In the genomic region with DNA sequence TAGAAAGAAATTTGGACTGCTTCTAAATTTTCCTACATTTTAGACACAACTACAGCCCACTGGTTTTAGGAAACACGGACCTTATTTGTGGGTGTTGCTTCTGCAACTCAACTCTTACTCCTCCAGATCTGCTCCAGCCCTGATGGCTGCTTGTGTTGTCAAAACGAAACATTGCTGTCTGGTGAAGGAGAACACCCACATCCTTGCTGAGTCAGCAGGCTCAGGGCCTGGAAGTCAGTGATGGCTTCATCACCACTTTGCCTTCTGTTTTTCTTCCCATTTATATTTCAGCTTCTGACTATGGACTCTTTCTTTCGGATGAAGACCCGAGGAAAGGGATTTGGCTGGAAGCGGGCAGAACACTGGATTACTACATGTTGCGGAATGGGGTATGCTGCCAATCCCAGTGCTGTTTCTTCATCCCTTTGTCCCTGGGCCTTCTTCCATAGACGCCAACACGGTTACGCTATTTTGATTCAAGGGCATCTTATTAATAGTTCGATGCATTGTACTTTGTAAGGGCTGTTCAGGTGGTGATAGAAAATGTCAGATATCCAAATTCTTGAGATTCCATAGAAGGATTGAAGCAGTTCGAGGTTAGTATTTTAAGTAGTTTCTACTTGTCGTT, we compare ENCODE assay signal across 8 cellular contexts.
DNase-seq lines count a peak whose midpoint lies in the region; ATAC-seq, FAIRE-seq and TF ChIP-seq lines count a peak whose summit lies in the region.

No MANE protein-coding gene starts in this region.

- H3K9ac ChIP-seq in kidney (ENCODE audit: low read length in 2 of 2) = no peak overlapping the region

- in situ Hi-C loops in brain microvascular endothelial cell (cut with HindIII; ENCODE audit: low pct_ligation_motif_present, low sequenced_read_pairs) = no loop called here

- CTCF ChIA-PET in activated CD4-positive, alpha-beta T cell treated with anti-CD3 and anti-CD28 coated beads, Interleukin-2, amount 10 ng/mL, durations not matched to agents 7 days and 5 days (lab: Charles Lee) = no interaction called here
- CTCF ChIA-PET in PC-9 (lab: Charles Lee) = interaction anchor here (0.6 kb wide), 1 partner anchor 97 kb away, joined by 3 read pairs; no protein-coding TSS in a partner anchor

- POLR2A ChIA-PET in activated CD4-positive, alpha-beta T cell treated with anti-CD3 and anti-CD28 coated beads, Interleukin-2, amount 10 ng/mL, durations not matched to agents 7 days and 5 days (lab: Charles Lee) = no interaction called here
- POLR2A ChIA-PET in PC-9 (lab: Charles Lee; ENCODE audit: unreplicated experiment) = interaction anchor here (0.7 kb wide), 1 partner anchor 443 kb away, joined by 4 read pairs; no protein-coding TSS in a partner anchor

- DNase-seq in activated CD4-positive, alpha-beta T cell treated with anti-CD3 and anti-CD28 coated beads for 48 hours = peak; percentile 53
- no peak for DNase-seq in activated CD4-positive, alpha-beta T cell treated with anti-CD3 and anti-CD28 coated beads, Interleukin-2, amount 10 ng/mL, durations not matched to agents 7 days and 5 days
- peak; percentile 41 for DNase-seq in brain microvascular endothelial cell
- peak; percentile 9 to 16 for DNase-seq in stimulated activated CD4-positive, alpha-beta T cell treated with anti-CD3 and anti-CD28 coated beads, Interleukin-2, amount 100 ng/mL, for 48 hours
- no peak for DNase-seq in kidney
- DNase-seq in PC-9 = no peak
- DNase-seq in NCI-H1436 treated with DMSO at 0.1 percent for 48 hours (lab: John Stamatoyannopoulos, UW) = no peak

- no peaks in the 10 kb centered on the region for H3K36me3 Mint-ChIP-seq in activated CD4-positive, alpha-beta T cell treated with anti-CD3 and anti-CD28 coated beads, Interleukin-2, amount 10 ng/mL, durations not matched to agents 7 days and 5 days (ENCODE audit: low read depth)

- H3K4me2 ChIP-seq in PC-9 = no peak overlapping the region

- TF ChIP-seq CTCF in brain microvascular endothelial cell (IDR thresholded peaks at IDR 0.05; ENCODE audit: low read depth, low read length, missing control alignments) = no peak
- no peak for TF ChIP-seq CTCF in kidney (IDR thresholded peaks at IDR 0.05; ENCODE audit: borderline replicate concordance, extremely low read depth, insufficient read depth)
- TF ChIP-seq CTCF in PC-9 (conservative IDR thresholded peaks at IDR 0.05) = no peak

- peak; percentile 83 for ATAC-seq in HG02885 (IDR thresholded peaks at IDR 0.05; ENCODE audit: poor library complexity, unreplicated experiment)

- H3K27ac ChIP-seq in brain microvascular endothelial cell (no peak overlapping the region), kidney (ENCODE audit: low read depth in 2 of 2, low read length in 2 of 2) (no peak overlapping the region), PC-9 (no peak overlapping the region)

- H4K20me1 ChIP-seq in PC-9 (ENCODE audit: insufficient read depth) = no peaks in the 10 kb centered on the region

- intact Hi-C loops in kidney (cut with DNase I) (no loop called here), PC-9 (cut with micrococcal nuclease; ENCODE audit: unreplicated experiment) (loop anchor here (5.0 kb wide), 1 partner anchor 258 kb away; a partner anchor contains a TSS)

- no peaks in the 10 kb centered on the region for H3K27me3 ChIP-seq in brain microvascular endothelial cell (replicated peaks)
- H3K27me3 ChIP-seq in PC-9 (ENCODE audit: insufficient read depth, low read depth) = no peaks in the 10 kb centered on the region

- FAIRE-seq in kidney (lab: Jason Lieb, UNC) = no peak

- H3K27ac Mint-ChIP-seq in activated CD4-positive, alpha-beta T cell treated with anti-CD3 and anti-CD28 coated beads, Interleukin-2, amount 10 ng/mL, durations not matched to agents 7 days and 5 days = no peak overlapping the region

- no TSS peak for BruUV-seq in PC-9 (replicated peaks; lab: Mats Ljungman, UMichigan)

- no peak overlapping the region for H2AFZ ChIP-seq in PC-9

- H3K4me1 ChIP-seq in kidney (ENCODE audit: control insufficient read depth in 1 of 2, insufficient read depth in 1 of 2, low read depth in 1 of 2, low read length in 2 of 2) (peaks cover 0 to 3% of the 10 kb centered on the region in 2 donors), PC-9 (replicated peaks; ENCODE audit: insufficient read depth) (peaks cover 11% of the 10 kb centered on the region)

- no peaks in the 10 kb centered on the region for H3K27me3 Mint-ChIP-seq in activated CD4-positive, alpha-beta T cell treated with anti-CD3 and anti-CD28 coated beads, Interleukin-2, amount 10 ng/mL, durations not matched to agents 7 days and 5 days

- H3K4me3 ChIP-seq in brain microvascular endothelial cell (ENCODE audit: low read depth, low read length) = no peak overlapping the region
- H3K4me3 ChIP-seq in kidney (ENCODE audit: low read length in 2 of 2) = no peak overlapping the region
- H3K4me3 ChIP-seq in PC-9 = no peak overlapping the region

- no peaks in the 10 kb centered on the region for H3K9me2 ChIP-seq in PC-9 (ENCODE audit: insufficient read depth)

- H3K36me3 ChIP-seq in brain microvascular endothelial cell (replicated peaks) = no peaks in the 10 kb centered on the region
- H3K36me3 ChIP-seq in kidney (ENCODE audit: control insufficient read depth in 1 of 2, insufficient read depth in 2 of 2, low read length in 2 of 2) = peaks cover 3% of the 10 kb centered on the region in 2 donors
- no peaks in the 10 kb centered on the region for H3K36me3 ChIP-seq in PC-9 (ENCODE audit: low read depth)

- H3K4me1 Mint-ChIP-seq in activated CD4-positive, alpha-beta T cell treated with anti-CD3 and anti-CD28 coated beads, Interleukin-2, amount 10 ng/mL, durations not matched to agents 7 days and 5 days = peaks cover 8% of the 10 kb centered on the region

- H3K9me3 ChIP-seq in kidney (ENCODE audit: control insufficient read depth in 1 of 2, low read length in 2 of 2) (no peaks in the 10 kb centered on the region), PC-9 (ENCODE audit: insufficient read depth, low read depth) (peaks cover 6% of the 10 kb centered on the region; the same call in 1 of the 2 replicates)

- H3K79me2 ChIP-seq in PC-9 (ENCODE audit: low read depth) = no peaks in the 10 kb centered on the region

- H3K9me3 Mint-ChIP-seq in activated CD4-positive, alpha-beta T cell treated with anti-CD3 and anti-CD28 coated beads, Interleukin-2, amount 10 ng/mL, durations not matched to agents 7 days and 5 days = peaks cover 2% of the 10 kb centered on the region

- H3K4me3 Mint-ChIP-seq in activated CD4-positive, alpha-beta T cell treated with anti-CD3 and anti-CD28 coated beads, Interleukin-2, amount 10 ng/mL, durations not matched to agents 7 days and 5 days = no peak overlapping the region

- H3F3A ChIP-seq in PC-9 (ENCODE audit: insufficient read depth, low read depth) = 0 out of 2 replicates have a peak, but pooled peaks cover 9% of the 10 kb centered on the region

Comparison
In these comparisons a context has a peak if more than half of its experiments do, and no peak if none do; other contexts are left out.
1. DNase-seq: peak in activated CD4-positive, alpha-beta T cell treated with anti-CD3 and anti-CD28 coated beads for 48 hours (single experiment), brain microvascular endothelial cell (single experiment) and stimulated activated CD4-positive, alpha-beta T cell treated with anti-CD3 and anti-CD28 coated beads, Interleukin-2, amount 100 ng/mL, for 48 hours (2 of 2); none in activated CD4-positive, alpha-beta T cell treated with anti-CD3 and anti-CD28 coated beads, Interleukin-2, amount 10 ng/mL, durations not matched to agents 7 days and 5 days (single experiment), kidney (single experiment), PC-9 (0 of 2) and NCI-H1436 treated with DMSO at 0.1 percent for 48 hours (single experiment).